Comparison of ENCODE assay signal across 10 cellular contexts in genomic region chr9:20562051-20562450, GRCh38.
DNase-seq lines count a peak whose midpoint lies in the region; ATAC-seq and TF ChIP-seq lines count a peak whose summit lies in the region.
"Had no signal": no experiment of that assay in that cellular context is flagged by ENCODE, and none has a peak within 500 bp of the region (broad histone marks: within the 10 kb centered on the region; RNA-seq: fewer than 3 reads in every experiment).

No MANE protein-coding gene starts in this region.

- CTCF ChIA-PET in activated CD8-positive, alpha-beta memory T cell treated with anti-CD3 and anti-CD28 coated beads, Interleukin-2, amount 10 ng/mL, durations not matched to agents 7 days and 5 days (lab: Charles Lee) = interaction anchor here (0.9 kb wide), 1 partner anchor 60 kb away, joined by 3 read pairs; no protein-coding TSS in a partner anchor
- CTCF ChIA-PET in activated CD8-positive, alpha-beta T cell treated with anti-CD3 and anti-CD28 coated beads, Interleukin-2, amount 10 ng/mL, durations not matched to agents 7 days and 5 days (lab: Charles Lee) = interaction anchor here (1.1 to 2.2 kb wide), 2 partner anchors 50 to 61 kb away, joined by 4 to 7 read pairs; partner anchors contain the start of gene MLLT3

- no peaks in the 10 kb centered on the region for H3K27me3 Mint-ChIP-seq in activated CD8-positive, alpha-beta memory T cell treated with anti-CD3 and anti-CD28 coated beads, Interleukin-2, amount 10 ng/mL, durations not matched to agents 7 days and 5 days
- H3K27me3 Mint-ChIP-seq in activated CD8-positive, alpha-beta T cell treated with anti-CD3 and anti-CD28 coated beads, Interleukin-2, amount 10 ng/mL, durations not matched to agents 7 days and 5 days (ENCODE audit: low read depth) = no peaks in the 10 kb centered on the region
- no peaks in the 10 kb centered on the region for H3K27me3 Mint-ChIP-seq in nephron progenitor cell (ENCODE audit: low read depth, poor library complexity)
- H3K27me3 Mint-ChIP-seq: T-cell had no signal

- H3K36me3 Mint-ChIP-seq in activated CD8-positive, alpha-beta memory T cell treated with anti-CD3 and anti-CD28 coated beads, Interleukin-2, amount 10 ng/mL, durations not matched to agents 7 days and 5 days = peaks cover 11% of the 10 kb centered on the region
- peaks cover 39% of the 10 kb centered on the region for H3K36me3 Mint-ChIP-seq in activated CD8-positive, alpha-beta T cell treated with anti-CD3 and anti-CD28 coated beads, Interleukin-2, amount 10 ng/mL, durations not matched to agents 7 days and 5 days (ENCODE audit: low read depth)
- no peaks in the 10 kb centered on the region for H3K36me3 Mint-ChIP-seq in nephron progenitor cell (ENCODE audit: low read depth)
- H3K36me3 Mint-ChIP-seq: T-cell had no signal

- POLR2A ChIA-PET in activated CD8-positive, alpha-beta T cell treated with anti-CD3 and anti-CD28 coated beads, Interleukin-2, amount 10 ng/mL, durations not matched to agents 7 days and 5 days (lab: Charles Lee) = interaction anchor here (0.6 to 1.3 kb wide), 3 partner anchors 11 to 61 kb away, joined by 3 to 5 read pairs (median 4); no protein-coding TSS in a partner anchor

- TF ChIP-seq CTCF in nephron progenitor cell (IDR thresholded peaks at IDR 0.05) (no peak), GM13977 (IDR thresholded peaks at IDR 0.05; ENCODE audit: extremely low read depth, insufficient read depth, missing control alignments) (no peak)

- in situ Hi-C loops in GM13977 (cut with MboI; ENCODE audit: low pct_unique_long_range_greater_than_20kb, low sequenced_read_pairs, unreplicated experiment) (loop anchor here (10.0 kb wide), 1 partner anchor 53 kb away; no protein-coding TSS in a partner anchor), G401 (cut with HindIII; ENCODE audit: low sequenced_read_pairs) (no loop called here)

- H3K27ac Mint-ChIP-seq in activated CD8-positive, alpha-beta memory T cell treated with anti-CD3 and anti-CD28 coated beads, Interleukin-2, amount 10 ng/mL, durations not matched to agents 7 days and 5 days = peak overlapping the region; percentile 56
- no peak overlapping the region for H3K27ac Mint-ChIP-seq in activated CD8-positive, alpha-beta T cell treated with anti-CD3 and anti-CD28 coated beads, Interleukin-2, amount 10 ng/mL, durations not matched to agents 7 days and 5 days
- peak overlapping the region; percentile 49 for H3K27ac Mint-ChIP-seq in nephron progenitor cell

- peak; percentile 84 for ATAC-seq in activated CD8-positive, alpha-beta memory T cell treated with anti-CD3 and anti-CD28 coated beads, Interleukin-2, amount 10 ng/mL, durations not matched to agents 7 days and 5 days
- peak; percentile 63 for ATAC-seq in HG02884 (IDR thresholded peaks at IDR 0.05; ENCODE audit: unreplicated experiment)
- peak; percentile 78 for ATAC-seq in activated CD8-positive, alpha-beta T cell treated with anti-CD3 and anti-CD28 coated beads, Interleukin-2, amount 10 ng/mL, durations not matched to agents 7 days and 5 days

- peaks cover 64% of the 10 kb centered on the region for H3K4me1 Mint-ChIP-seq in activated CD8-positive, alpha-beta memory T cell treated with anti-CD3 and anti-CD28 coated beads, Interleukin-2, amount 10 ng/mL, durations not matched to agents 7 days and 5 days
- H3K4me1 Mint-ChIP-seq in activated CD8-positive, alpha-beta T cell treated with anti-CD3 and anti-CD28 coated beads, Interleukin-2, amount 10 ng/mL, durations not matched to agents 7 days and 5 days (ENCODE audit: low read depth) = peaks cover 72% of the 10 kb centered on the region
- H3K4me1 Mint-ChIP-seq in nephron progenitor cell = peaks cover 87% of the 10 kb centered on the region

- peak overlapping the region; percentile 27 for H3K4me3 Mint-ChIP-seq in activated CD8-positive, alpha-beta memory T cell treated with anti-CD3 and anti-CD28 coated beads, Interleukin-2, amount 10 ng/mL, durations not matched to agents 7 days and 5 days
- H3K4me3 Mint-ChIP-seq in activated CD8-positive, alpha-beta T cell treated with anti-CD3 and anti-CD28 coated beads, Interleukin-2, amount 10 ng/mL, durations not matched to agents 7 days and 5 days = peak overlapping the region; percentile 31
- no peak overlapping the region for H3K4me3 Mint-ChIP-seq in nephron progenitor cell

- DNase-seq in activated CD8-positive, alpha-beta memory T cell treated with anti-CD3 and anti-CD28 coated beads, Interleukin-2, amount 10 ng/mL, durations not matched to agents 7 days and 5 days = no peak
- no peak for DNase-seq in activated CD8-positive, alpha-beta memory T cell treated with anti-CD3 and anti-CD28 coated beads for 24 hours
- DNase-seq in activated CD8-positive, alpha-beta T cell treated with anti-CD3 and anti-CD28 coated beads, Interleukin-2, amount 10 ng/mL, durations not matched to agents 7 days and 5 days = no peak
- no peak for DNase-seq in nephron progenitor cell
- no peak for DNase-seq in GM13977 (ENCODE audit: low spot score)
- no peak for DNase-seq in HuH-7 (ENCODE audit: low spot score)
- no peak for DNase-seq in G401 (ENCODE audit: low spot score)
- DNase-seq: hypothalamus, T-cell had no signal

- no peaks in the 10 kb centered on the region for H3K9me3 Mint-ChIP-seq in activated CD8-positive, alpha-beta memory T cell treated with anti-CD3 and anti-CD28 coated beads, Interleukin-2, amount 10 ng/mL, durations not matched to agents 7 days and 5 days (ENCODE audit: low read depth)
- H3K9me3 Mint-ChIP-seq in activated CD8-positive, alpha-beta T cell treated with anti-CD3 and anti-CD28 coated beads, Interleukin-2, amount 10 ng/mL, durations not matched to agents 7 days and 5 days (ENCODE audit: insufficient read depth) = no peaks in the 10 kb centered on the region
- H3K9me3 Mint-ChIP-seq in nephron progenitor cell = no peaks in the 10 kb centered on the region
- H3K9me3 Mint-ChIP-seq: T-cell had no signal
